Comparison of ENCODE assay signal across 9 cellular contexts in the genomic region with DNA sequence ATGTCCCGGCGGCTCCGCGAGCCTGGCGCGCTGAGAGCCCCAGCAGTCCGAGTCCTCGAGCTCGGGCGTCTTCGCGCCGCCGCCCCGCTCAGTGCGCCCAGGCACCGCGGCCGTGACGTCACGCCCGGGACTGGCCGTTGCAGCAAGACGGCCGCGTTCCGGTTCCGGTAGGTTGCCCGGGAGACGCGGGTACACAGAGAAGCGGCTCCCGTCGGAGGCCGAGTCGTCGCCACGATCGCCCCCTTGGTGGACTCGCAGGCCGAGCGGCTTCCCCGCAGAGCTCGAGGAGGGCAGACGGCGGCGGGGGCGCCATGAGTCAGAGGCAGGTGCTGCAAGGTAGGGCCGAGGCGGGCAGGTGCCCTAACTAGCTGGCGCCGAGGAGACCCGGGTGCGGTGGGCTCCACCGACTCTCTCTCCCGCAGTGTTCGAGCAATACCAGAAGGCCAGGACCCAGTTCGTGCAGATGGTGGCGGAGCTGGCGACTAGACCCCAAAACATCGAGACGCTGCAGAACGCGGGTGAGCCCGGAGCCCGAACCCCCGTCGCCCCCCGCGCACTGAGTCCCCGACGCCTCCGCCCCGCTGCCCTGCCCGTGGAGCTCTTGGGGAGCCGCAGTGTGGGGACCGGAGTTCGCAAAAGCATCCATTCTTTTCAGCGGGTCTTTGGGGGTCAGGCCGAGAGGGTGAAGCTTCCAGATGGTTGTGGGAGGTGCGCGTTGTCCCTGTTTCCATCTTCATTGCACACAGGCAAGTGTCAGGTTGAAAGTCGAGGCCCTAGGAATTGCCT. TPM values are rescaled to one million over a fixed set of nuclear protein-coding genes. Genes with fewer than 3 reads are reported as not detected.
DNase-seq lines count a peak whose midpoint lies in the region; ATAC-seq and TF ChIP-seq lines count a peak whose summit lies in the region.
"Had no signal": no experiment of that assay in that cellular context is flagged by ENCODE, and none has a peak within 500 bp of the region (broad histone marks: within the 10 kb centered on the region; RNA-seq: fewer than 3 reads in every experiment).

A gene (plus strand): TSS at position 196 of the 786 bp plus-strand sequence. CDS start 116 bp downstream, at position 312.

- peak; percentile 76 for ATAC-seq in GM23338
- no peak for ATAC-seq in GM18520 (IDR thresholded peaks at IDR 0.05; ENCODE audit: unreplicated experiment)

- H2AFZ ChIP-seq in GM23338: peak within 1 kb of the TSS; percentile 74; the same call in 1 of the 2 replicates

- no peaks in the 10 kb centered on the region for H3K9me2 ChIP-seq in GM23338 (ENCODE audit: insufficient read depth)

- H3K27ac Mint-ChIP-seq in GM23338: no peak within 1 kb of the TSS
- H3K27ac Mint-ChIP-seq in nephron progenitor cell: no peak within 1 kb of the TSS

- H3K4me3 ChIP-seq in GM23338: peak within 1 kb of the TSS; percentile 57
- peak within 1 kb of the TSS; percentile 62 for H3K4me3 ChIP-seq in endocrine pancreas (ENCODE audit: control insufficient read depth, insufficient read depth, low read length)

- no peaks in the 10 kb centered on the region for H3K9me3 Mint-ChIP-seq in GM23338
- peaks cover 3% of the 10 kb centered on the region for H3K9me3 Mint-ChIP-seq in nephron progenitor cell

- H3K27me3 Mint-ChIP-seq in GM23338 (ENCODE audit: insufficient read depth, low read depth, poor library complexity) (peaks cover 78% of the 10 kb centered on the region), nephron progenitor cell (ENCODE audit: low read depth, poor library complexity) (peaks cover 81% of the 10 kb centered on the region)

- H3K4me3 Mint-ChIP-seq in GM23338 (peak within 1 kb of the TSS; percentile 77), nephron progenitor cell (peak within 1 kb of the TSS; percentile 70)

- no peaks in the 10 kb centered on the region for H3K36me3 Mint-ChIP-seq in GM23338 (ENCODE audit: low read depth)
- H3K36me3 Mint-ChIP-seq in nephron progenitor cell (ENCODE audit: low read depth): no peaks in the 10 kb centered on the region

- TF ChIP-seq CTCF in GM23338 (conservative IDR thresholded peaks at IDR 0.05; ENCODE audit: low read depth in 2 of 2) (peak in 1 of 2 experiments; percentile 12; a peak in 1 of 4 replicates), nephron progenitor cell (IDR thresholded peaks at IDR 0.05) (no peak)

- H3K9ac ChIP-seq in endocrine pancreas (ENCODE audit: control insufficient read depth, insufficient read depth, low read length): no peak within 1 kb of the TSS

- peaks cover 7% of the 10 kb centered on the region for H4K20me1 ChIP-seq in GM23338 (replicated peaks; ENCODE audit: insufficient read depth)

- DNase-seq in Ammon's horn (ENCODE audit: low spot score) (peak; percentile 56), GM23338 (ENCODE audit: low spot score) (peak; percentile 86), T-helper 2 cell (peak in 3 of 5 experiments; percentile 18 to 77 (median 23)), nephron progenitor cell (peak; percentile 81), AG08395 (ENCODE audit: low spot score) (no peak), hepatic stellate cell (ENCODE audit: low spot score) (no peak)

- peak within 1 kb of the TSS; percentile 83 for H3K4me2 ChIP-seq in GM23338

- no peak within 1 kb of the TSS for H3K27ac ChIP-seq in GM23338 (ENCODE audit: low read depth)
- H3K27ac ChIP-seq: VCaP had no signal

- peaks cover 92% of the 10 kb centered on the region for H3K27me3 ChIP-seq in GM23338 (ENCODE audit: insufficient read depth)
- H3K27me3 ChIP-seq in endocrine pancreas (ENCODE audit: control insufficient read depth, insufficient read depth, low read length): peaks cover 4% of the 10 kb centered on the region

- H3K4me1 Mint-ChIP-seq in GM23338: peaks cover 7% of the 10 kb centered on the region
- peaks cover 17% of the 10 kb centered on the region for H3K4me1 Mint-ChIP-seq in nephron progenitor cell

- H3K79me2 ChIP-seq in GM23338 (replicated peaks; ENCODE audit: insufficient read depth): no peaks in the 10 kb centered on the region

- H3K36me3 ChIP-seq in GM23338 (ENCODE audit: insufficient read depth) (no peaks in the 10 kb centered on the region), endocrine pancreas (ENCODE audit: control insufficient read depth, insufficient read depth, low read length) (no peaks in the 10 kb centered on the region)

- no peaks in the 10 kb centered on the region for H3K9me3 ChIP-seq in endocrine pancreas (ENCODE audit: control insufficient read depth, low read length)

- H3K4me1 ChIP-seq in GM23338 (ENCODE audit: insufficient read depth): peaks cover 14% of the 10 kb centered on the region
- H3K4me1 ChIP-seq in endocrine pancreas (ENCODE audit: control insufficient read depth, insufficient read depth, low read length): no peaks in the 10 kb centered on the region

- peaks cover 16% of the 10 kb centered on the region for H3F3A ChIP-seq in GM23338 (replicated peaks; ENCODE audit: low read depth)

TF ChIP-seq in GM23338, 12 proteins besides CTCF, POLR2A, EP300 and RAD21:
- TF ChIP-seq POLR2AphosphoS5 (IDR thresholded peaks at IDR 0.05; ENCODE audit: low read depth) (no peak), CREB1 (CRISPR knock-in tag; IDR thresholded peaks at IDR 0.05; ENCODE audit: low read depth) (peak; percentile 98)

RNA-seq across cellular contexts. Expression of the gene that starts here (rescaled TPM):
- total RNA-seq in GM23338 (2014; rRNA removed; shearing (Covaris generic)): 0.12 TPM in 1 of 2 replicates, not detected in the other
- 0.21 and 0.33 TPM in 2 replicates for polyA plus RNA-seq in GM23338 (2016; fragmentation: Nextera tagmentation; extraction: Ambion mirVana)

Comparison
In these comparisons a context has a peak if more than half of its experiments do, and no peak if none do; other contexts are left out.
1. Peak in DNase-seq, ATAC-seq, H3K4me3 ChIP-seq and H3K4me2 ChIP-seq in GM23338; RNA of the gene not detected or under 1 TPM.
2. DNase-seq: peak in Ammon's horn (single experiment), T-helper 2 cell (3 of 5) and nephron progenitor cell (single experiment); none in AG08395 (single experiment) and hepatic stellate cell (single experiment).